ENCODE assay signal across 1 cellular context in the genomic region with DNA sequence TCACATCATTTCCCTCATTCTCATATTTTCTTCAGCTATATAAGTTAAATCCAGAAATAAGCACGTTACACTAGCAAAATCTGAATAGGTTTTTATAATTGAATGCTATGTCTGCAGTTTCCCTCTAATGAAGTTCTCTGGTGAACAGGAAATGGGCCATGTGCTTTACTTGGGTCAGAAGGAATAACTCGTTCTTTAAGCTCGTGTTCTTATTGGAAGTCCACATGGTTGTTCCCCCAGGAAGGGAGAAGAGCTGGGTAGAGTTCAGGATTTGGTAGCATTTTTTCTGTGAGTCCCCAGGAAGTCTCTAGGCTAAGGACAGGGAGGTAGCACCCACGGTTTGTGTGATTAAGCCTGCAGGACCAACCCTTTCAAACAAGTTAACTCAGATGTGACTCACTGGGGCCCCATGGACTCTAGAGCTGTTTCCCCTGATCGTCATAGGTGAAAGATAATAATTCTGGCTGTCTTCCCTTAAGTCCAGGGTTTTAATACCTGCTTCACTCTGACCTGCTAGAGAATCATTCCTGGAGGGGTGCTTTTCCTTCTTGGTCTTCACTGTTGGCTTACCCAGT.
TF ChIP-seq lines count a peak whose summit lies in the region.

No MANE protein-coding gene starts in this region.

TF ChIP-seq in K562, 482 proteins besides CTCF, POLR2A, EP300 and RAD21:
- no peak for TF ChIP-seq ZSCAN29 (IDR thresholded peaks at IDR 0.05)
- no peak for TF ChIP-seq EWSR1 (IDR thresholded peaks at IDR 0.05; ENCODE audit: borderline replicate concordance, low read depth, partially characterized antibody)
- TF ChIP-seq MEF2A (IDR thresholded peaks at IDR 0.05; ENCODE audit: control insufficient read depth, low read depth, low read length): no peak
- TF ChIP-seq CC2D1A (IDR thresholded peaks at IDR 0.05): no peak
- TF ChIP-seq CHCHD3 (CRISPR knock-in tag; IDR thresholded peaks at IDR 0.05): no peak
- TF ChIP-seq ZNF551 (CRISPR knock-in tag; IDR thresholded peaks at IDR 0.05): no peak
- TF ChIP-seq, protein P1, sequence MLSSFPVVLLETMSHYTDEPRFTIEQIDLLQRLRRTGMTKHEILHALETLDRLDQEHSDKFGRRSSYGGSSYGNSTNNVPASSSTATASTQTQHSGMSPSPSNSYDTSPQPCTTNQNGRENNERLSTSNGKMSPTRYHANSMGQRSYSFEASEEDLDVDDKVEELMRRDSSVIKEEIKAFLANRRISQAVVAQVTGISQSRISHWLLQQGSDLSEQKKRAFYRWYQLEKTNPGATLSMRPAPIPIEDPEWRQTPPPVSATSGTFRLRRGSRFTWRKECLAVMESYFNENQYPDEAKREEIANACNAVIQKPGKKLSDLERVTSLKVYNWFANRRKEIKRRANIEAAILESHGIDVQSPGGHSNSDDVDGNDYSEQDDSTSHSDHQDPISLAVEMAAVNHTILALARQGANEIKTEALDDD (IDR thresholded peaks at IDR 0.05): peak; percentile 81; the same call in 1 of the 2 replicates
- TF ChIP-seq, protein P2, sequence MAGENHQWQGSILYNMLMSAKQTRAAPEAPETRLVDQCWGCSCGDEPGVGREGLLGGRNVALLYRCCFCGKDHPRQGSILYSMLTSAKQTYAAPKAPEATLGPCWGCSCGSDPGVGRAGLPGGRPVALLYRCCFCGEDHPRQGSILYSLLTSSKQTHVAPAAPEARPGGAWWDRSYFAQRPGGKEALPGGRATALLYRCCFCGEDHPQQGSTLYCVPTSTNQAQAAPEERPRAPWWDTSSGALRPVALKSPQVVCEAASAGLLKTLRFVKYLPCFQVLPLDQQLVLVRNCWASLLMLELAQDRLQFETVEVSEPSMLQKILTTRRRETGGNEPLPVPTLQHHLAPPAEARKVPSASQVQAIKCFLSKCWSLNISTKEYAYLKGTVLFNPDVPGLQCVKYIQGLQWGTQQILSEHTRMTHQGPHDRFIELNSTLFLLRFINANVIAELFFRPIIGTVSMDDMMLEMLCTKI (IDR thresholded peaks at IDR 0.05; ENCODE audit: partially characterized antibody): no peak
- TF ChIP-seq RBFOX2 (IDR thresholded peaks at IDR 0.05; ENCODE audit: low read depth, low read length): no peak
- TF ChIP-seq MEIS2 (IDR thresholded peaks at IDR 0.05; ENCODE audit: partially characterized antibody): no peak
- TF ChIP-seq, protein P3, sequence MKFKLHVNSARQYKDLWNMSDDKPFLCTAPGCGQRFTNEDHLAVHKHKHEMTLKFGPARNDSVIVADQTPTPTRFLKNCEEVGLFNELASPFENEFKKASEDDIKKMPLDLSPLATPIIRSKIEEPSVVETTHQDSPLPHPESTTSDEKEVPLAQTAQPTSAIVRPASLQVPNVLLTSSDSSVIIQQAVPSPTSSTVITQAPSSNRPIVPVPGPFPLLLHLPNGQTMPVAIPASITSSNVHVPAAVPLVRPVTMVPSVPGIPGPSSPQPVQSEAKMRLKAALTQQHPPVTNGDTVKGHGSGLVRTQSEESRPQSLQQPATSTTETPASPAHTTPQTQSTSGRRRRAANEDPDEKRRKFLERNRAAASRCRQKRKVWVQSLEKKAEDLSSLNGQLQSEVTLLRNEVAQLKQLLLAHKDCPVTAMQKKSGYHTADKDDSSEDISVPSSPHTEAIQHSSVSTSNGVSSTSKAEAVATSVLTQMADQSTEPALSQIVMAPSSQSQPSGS (CRISPR knock-in tag; IDR thresholded peaks at IDR 0.05): no peak
- no peak for TF ChIP-seq BCOR (IDR thresholded peaks at IDR 0.05)
- no peak for TF ChIP-seq MBD2 (IDR thresholded peaks at IDR 0.05; ENCODE audit: borderline replicate concordance, low read depth)
- TF ChIP-seq ZEB2 (IDR thresholded peaks at IDR 0.05): no peak
- TF ChIP-seq, protein P4, sequence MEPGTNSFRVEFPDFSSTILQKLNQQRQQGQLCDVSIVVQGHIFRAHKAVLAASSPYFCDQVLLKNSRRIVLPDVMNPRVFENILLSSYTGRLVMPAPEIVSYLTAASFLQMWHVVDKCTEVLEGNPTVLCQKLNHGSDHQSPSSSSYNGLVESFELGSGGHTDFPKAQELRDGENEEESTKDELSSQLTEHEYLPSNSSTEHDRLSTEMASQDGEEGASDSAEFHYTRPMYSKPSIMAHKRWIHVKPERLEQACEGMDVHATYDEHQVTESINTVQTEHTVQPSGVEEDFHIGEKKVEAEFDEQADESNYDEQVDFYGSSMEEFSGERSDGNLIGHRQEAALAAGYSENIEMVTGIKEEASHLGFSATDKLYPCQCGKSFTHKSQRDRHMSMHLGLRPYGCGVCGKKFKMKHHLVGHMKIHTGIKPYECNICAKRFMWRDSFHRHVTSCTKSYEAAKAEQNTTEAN (CRISPR knock-in tag; IDR thresholded peaks at IDR 0.05): no peak
- TF ChIP-seq JUND (IDR thresholded peaks at IDR 0.05; ENCODE audit: borderline replicate concordance, low read depth, low read length): peak; percentile 62; the same call in 1 of the 2 replicates
- TF ChIP-seq JUND (tag; IDR thresholded peaks at IDR 0.05; ENCODE audit: borderline replicate concordance, low read depth, low read length): no peak
- TF ChIP-seq FOXK1 (CRISPR knock-in tag; IDR thresholded peaks at IDR 0.05; ENCODE audit: borderline replicate concordance): no peak
- no peak for TF ChIP-seq PRPF4 (IDR thresholded peaks at IDR 0.05; ENCODE audit: insufficient read depth, low read depth, low read length, poor library complexity, severe bottlenecking)
- TF ChIP-seq, protein P5, sequence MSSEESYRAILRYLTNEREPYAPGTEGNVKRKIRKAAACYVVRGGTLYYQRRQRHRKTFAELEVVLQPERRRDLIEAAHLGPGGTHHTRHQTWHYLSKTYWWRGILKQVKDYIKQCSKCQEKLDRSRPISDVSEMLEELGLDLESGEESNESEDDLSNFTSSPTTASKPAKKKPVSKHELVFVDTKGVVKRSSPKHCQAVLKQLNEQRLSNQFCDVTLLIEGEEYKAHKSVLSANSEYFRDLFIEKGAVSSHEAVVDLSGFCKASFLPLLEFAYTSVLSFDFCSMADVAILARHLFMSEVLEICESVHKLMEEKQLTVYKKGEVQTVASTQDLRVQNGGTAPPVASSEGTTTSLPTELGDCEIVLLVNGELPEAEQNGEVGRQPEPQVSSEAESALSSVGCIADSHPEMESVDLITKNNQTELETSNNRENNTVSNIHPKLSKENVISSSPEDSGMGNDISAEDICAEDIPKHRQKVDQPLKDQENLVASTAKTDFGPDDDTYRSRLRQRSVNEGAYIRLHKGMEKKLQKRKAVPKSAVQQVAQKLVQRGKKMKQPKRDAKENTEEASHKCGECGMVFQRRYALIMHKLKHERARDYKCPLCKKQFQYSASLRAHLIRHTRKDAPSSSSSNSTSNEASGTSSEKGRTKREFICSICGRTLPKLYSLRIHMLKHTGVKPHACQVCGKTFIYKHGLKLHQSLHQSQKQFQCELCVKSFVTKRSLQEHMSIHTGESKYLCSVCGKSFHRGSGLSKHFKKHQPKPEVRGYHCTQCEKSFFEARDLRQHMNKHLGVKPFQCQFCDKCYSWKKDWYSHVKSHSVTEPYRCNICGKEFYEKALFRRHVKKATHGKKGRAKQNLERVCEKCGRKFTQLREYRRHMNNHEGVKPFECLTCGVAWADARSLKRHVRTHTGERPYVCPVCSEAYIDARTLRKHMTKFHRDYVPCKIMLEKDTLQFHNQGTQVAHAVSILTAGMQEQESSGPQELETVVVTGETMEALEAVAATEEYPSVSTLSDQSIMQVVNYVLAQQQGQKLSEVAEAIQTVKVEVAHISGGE (CRISPR knock-in tag; IDR thresholded peaks at IDR 0.05): no peak
- no peak for TF ChIP-seq CXXC5 (CRISPR knock-in tag; IDR thresholded peaks at IDR 0.05)
- TF ChIP-seq DNMT1 (IDR thresholded peaks at IDR 0.05): no peak
- TF ChIP-seq, protein P6, sequence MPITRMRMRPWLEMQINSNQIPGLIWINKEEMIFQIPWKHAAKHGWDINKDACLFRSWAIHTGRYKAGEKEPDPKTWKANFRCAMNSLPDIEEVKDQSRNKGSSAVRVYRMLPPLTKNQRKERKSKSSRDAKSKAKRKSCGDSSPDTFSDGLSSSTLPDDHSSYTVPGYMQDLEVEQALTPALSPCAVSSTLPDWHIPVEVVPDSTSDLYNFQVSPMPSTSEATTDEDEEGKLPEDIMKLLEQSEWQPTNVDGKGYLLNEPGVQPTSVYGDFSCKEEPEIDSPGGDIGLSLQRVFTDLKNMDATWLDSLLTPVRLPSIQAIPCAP (CRISPR knock-in tag; IDR thresholded peaks at IDR 0.05; ENCODE audit: borderline replicate concordance): no peak
- no peak for TF ChIP-seq SNRNP70 (optimal IDR thresholded peaks at IDR 0.05; ENCODE audit: low read depth, low read length)
- 0 out of 2 replicates have a peak, but pooled peaks have one; percentile 12 for TF ChIP-seq SMARCA4 (IDR thresholded peaks at IDR 0.05)
- TF ChIP-seq, protein P7, sequence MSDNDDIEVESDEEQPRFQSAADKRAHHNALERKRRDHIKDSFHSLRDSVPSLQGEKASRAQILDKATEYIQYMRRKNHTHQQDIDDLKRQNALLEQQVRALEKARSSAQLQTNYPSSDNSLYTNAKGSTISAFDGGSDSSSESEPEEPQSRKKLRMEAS (CRISPR knock-in tag; IDR thresholded peaks at IDR 0.05): peak; percentile 31; the same call in 1 of the 2 replicates
- TF ChIP-seq ZFP36 (IDR thresholded peaks at IDR 0.05; ENCODE audit: low read depth, low read length, partially characterized antibody): no peak
- TF ChIP-seq, protein P8, sequence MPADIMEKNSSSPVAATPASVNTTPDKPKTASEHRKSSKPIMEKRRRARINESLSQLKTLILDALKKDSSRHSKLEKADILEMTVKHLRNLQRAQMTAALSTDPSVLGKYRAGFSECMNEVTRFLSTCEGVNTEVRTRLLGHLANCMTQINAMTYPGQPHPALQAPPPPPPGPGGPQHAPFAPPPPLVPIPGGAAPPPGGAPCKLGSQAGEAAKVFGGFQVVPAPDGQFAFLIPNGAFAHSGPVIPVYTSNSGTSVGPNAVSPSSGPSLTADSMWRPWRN (IDR thresholded peaks at IDR 0.05; ENCODE audit: low read depth): no peak
- TF ChIP-seq, protein P9, sequence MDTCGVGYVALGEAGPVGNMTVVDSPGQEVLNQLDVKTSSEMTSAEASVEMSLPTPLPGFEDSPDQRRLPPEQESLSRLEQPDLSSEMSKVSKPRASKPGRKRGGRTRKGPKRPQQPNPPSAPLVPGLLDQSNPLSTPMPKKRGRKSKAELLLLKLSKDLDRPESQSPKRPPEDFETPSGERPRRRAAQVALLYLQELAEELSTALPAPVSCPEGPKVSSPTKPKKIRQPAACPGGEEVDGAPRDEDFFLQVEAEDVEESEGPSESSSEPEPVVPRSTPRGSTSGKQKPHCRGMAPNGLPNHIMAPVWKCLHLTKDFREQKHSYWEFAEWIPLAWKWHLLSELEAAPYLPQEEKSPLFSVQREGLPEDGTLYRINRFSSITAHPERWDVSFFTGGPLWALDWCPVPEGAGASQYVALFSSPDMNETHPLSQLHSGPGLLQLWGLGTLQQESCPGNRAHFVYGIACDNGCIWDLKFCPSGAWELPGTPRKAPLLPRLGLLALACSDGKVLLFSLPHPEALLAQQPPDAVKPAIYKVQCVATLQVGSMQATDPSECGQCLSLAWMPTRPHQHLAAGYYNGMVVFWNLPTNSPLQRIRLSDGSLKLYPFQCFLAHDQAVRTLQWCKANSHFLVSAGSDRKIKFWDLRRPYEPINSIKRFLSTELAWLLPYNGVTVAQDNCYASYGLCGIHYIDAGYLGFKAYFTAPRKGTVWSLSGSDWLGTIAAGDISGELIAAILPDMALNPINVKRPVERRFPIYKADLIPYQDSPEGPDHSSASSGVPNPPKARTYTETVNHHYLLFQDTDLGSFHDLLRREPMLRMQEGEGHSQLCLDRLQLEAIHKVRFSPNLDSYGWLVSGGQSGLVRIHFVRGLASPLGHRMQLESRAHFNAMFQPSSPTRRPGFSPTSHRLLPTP (IDR thresholded peaks at IDR 0.05; ENCODE audit: borderline replicate concordance, extremely low read depth, insufficient read length): no peak
- peak; percentile 80 for TF ChIP-seq FOSL1 (tag; conservative IDR thresholded peaks at IDR 0.05)
